In the genomic region with DNA sequence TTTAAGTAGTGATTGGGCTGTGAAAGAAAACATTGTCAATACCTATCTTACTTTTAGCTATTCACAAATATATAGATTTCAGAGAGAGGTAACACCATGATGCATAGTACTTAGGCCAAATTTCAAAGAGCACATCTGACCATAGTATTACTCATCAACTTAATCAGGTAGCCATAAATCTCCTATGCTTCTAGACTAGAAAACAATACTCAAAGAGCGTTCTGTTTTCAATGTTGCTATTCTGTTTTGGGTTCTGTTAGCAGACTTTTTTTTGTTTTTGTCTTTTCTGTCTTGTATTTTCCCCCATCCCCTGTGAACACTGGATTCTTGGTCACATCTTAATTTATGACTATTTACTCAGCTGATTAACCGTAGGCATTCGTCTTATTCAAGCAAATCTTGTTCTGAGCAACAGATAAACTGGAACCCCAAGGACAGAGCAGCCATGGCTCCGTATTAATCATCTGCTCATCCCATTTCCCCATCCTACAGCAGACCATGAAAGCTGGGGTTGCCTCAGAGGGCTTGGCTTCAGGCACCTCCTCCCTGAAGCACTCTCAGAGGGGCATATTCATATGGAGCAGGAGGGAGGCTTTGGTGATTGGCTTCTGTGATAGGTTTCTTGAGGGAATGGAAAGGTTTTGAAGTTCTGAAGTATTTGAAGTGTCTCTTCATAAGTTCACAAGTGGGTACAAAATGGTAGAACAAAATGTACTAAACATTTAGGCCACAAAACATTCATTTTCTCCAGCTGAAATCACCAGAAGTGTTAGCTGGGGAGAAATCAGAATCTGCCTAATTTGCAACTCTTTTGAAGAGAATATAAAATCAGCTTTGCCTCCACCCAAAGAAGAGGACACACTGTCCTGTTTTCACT, we compare ENCODE assay signal across 16 cellular contexts.
DNase-seq lines count a peak whose midpoint lies in the region; ATAC-seq and TF ChIP-seq lines count a peak whose summit lies in the region.
"Had no signal": no experiment of that assay in that cellular context is flagged by ENCODE, and none has a peak within 500 bp of the region (broad histone marks: within the 10 kb centered on the region; RNA-seq: fewer than 3 reads in every experiment).

No MANE protein-coding gene starts in this region.

- ATAC-seq in naive thymus-derived CD8-positive, alpha-beta T cell = no peak
- ATAC-seq in HG03139 (IDR thresholded peaks at IDR 0.05; ENCODE audit: unreplicated experiment) = no peak

- peak overlapping the region in 6 of 10 donors; percentile 27 to 73 (median 52) for H3K27ac Mint-ChIP-seq in naive thymus-derived CD8-positive, alpha-beta T cell
- no peak overlapping the region for H3K27ac Mint-ChIP-seq in nephron progenitor cell

- no peak overlapping the region for H3K4me3 Mint-ChIP-seq in naive thymus-derived CD8-positive, alpha-beta T cell
- no peak overlapping the region for H3K4me3 Mint-ChIP-seq in nephron progenitor cell

- no peaks in the 10 kb centered on the region for H3K27me3 Mint-ChIP-seq in naive thymus-derived CD8-positive, alpha-beta T cell
- peaks cover 3% of the 10 kb centered on the region for H3K27me3 Mint-ChIP-seq in nephron progenitor cell (ENCODE audit: low read depth, poor library complexity)

- H3K4me1 Mint-ChIP-seq in naive thymus-derived CD8-positive, alpha-beta T cell = peaks cover 30 to 78% (median 72%) of the 10 kb centered on the region in 4 donors
- peaks cover 65% of the 10 kb centered on the region for H3K4me1 Mint-ChIP-seq in nephron progenitor cell

- no peaks in the 10 kb centered on the region for H3K9me3 Mint-ChIP-seq in naive thymus-derived CD8-positive, alpha-beta T cell
- H3K9me3 Mint-ChIP-seq in nephron progenitor cell = no peaks in the 10 kb centered on the region

- TF ChIP-seq CTCF in nephron progenitor cell (IDR thresholded peaks at IDR 0.05) = no peak

- peak overlapping the region; percentile 51 for H3K27ac ChIP-seq in cingulate gyrus (ENCODE audit: low read depth, low read length)

- POLR2A ChIA-PET in naive thymus-derived CD8-positive, alpha-beta T cell (lab: Charles Lee) = no interaction called here

- peak; percentile 50 for DNase-seq in COLO829 (ENCODE audit: low spot score)
- DNase-seq in HT1080 (ENCODE audit: low read depth) = peak; percentile 70
- DNase-seq in naive thymus-derived CD8-positive, alpha-beta T cell = no peak
- DNase-seq in NCI-H1930 (lab: John Stamatoyannopoulos, UW) = no peak
- DNase-seq in NCI-H524 (lab: John Stamatoyannopoulos, UW) = no peak
- no peak for DNase-seq in nephron progenitor cell
- DNase-seq: activated CD4-positive, CD25-positive, alpha-beta regulatory T cell; activated T-cell treated with anti-CD3 and anti-CD28 coated beads for 4 hours; amygdala; NCI-H2171; posterior cingulate gyrus; stimulated activated CD4-positive, alpha-beta T cell treated with anti-CD3 and anti-CD28 coated beads, Interleukin-1b, Interleukin-23, amount 100 ng/mL, for 48 hours; stimulated activated CD8-positive, alpha-beta memory T cell treated with anti-CD3 and anti-CD28 coated beads, Interleukin-4, amount 100 ng/mL, for 48 hours; uterus had no signal

- H3K36me3 Mint-ChIP-seq in naive thymus-derived CD8-positive, alpha-beta T cell = peaks cover 0 to 8% (median 2%) of the 10 kb centered on the region in 3 donors
- H3K36me3 Mint-ChIP-seq in nephron progenitor cell (ENCODE audit: low read depth) = no peaks in the 10 kb centered on the region

Comparison
In these comparisons a context has a peak if more than half of its experiments do, and no peak if none do; other contexts are left out.
1. DNase-seq: peak in COLO829 (single experiment) and HT1080 (single experiment); none in naive thymus-derived CD8-positive, alpha-beta T cell (0 of 10), NCI-H1930 (0 of 2), NCI-H524 (0 of 2) and nephron progenitor cell (single experiment).